9 cellular contexts compared by ENCODE assay signal in the genomic region with DNA sequence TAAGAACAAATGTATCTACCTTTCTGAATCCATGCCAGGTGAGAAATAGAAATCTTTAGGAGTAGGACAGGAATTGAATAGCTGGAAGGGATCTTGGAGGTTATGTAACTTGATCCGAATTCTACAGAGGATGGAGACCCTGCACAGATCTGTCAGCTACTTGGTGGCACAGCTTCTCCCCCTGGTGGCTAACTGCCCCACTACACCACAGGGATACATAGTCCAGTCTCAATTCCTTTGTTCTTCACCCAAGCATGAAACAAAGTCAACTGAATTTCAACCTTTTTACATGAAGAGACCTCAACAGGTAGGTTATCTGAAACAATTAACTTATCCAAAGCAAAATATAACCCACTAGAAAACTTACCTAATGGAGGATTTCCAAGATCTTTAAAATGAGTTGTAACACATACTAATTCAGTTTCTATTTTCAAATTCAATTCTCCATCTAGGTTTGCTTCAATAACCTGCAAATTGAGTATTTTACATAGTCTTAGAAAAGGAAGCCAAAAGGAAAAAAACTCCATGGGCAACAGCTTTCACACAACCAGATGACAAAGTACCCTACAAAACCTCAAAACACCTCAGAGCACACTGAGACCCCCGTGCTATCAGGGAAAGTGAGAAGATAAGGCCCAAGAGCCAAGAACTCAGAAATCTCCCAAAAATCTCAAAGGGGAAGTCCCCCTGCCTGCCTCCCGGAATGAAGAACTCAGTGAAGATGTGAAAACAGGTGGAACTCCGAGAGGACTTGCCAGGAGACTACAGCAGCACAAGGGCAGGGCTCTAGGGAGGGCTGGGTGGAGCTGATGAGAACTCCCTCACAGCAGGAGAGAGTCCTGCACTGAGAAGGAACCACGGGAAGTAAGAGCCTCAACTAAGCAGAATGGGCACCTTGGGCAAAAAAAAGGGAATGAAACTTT. TPM values are rescaled to one million over a fixed set of nuclear protein-coding genes. Genes with fewer than 3 reads are reported as not detected.
A peak's percentile ranks its signal among the peaks of the same experiment; 100 is the strongest.
DNase-seq lines count a peak whose midpoint lies in the region; ATAC-seq and TF ChIP-seq lines count a peak whose summit lies in the region.
"Had no signal": no experiment of that assay in that cellular context is flagged by ENCODE, and none has a peak within 500 bp of the region (broad histone marks: within the 10 kb centered on the region; RNA-seq: fewer than 3 reads in every experiment).

No MANE protein-coding gene starts in this region.

- H3K4me1 ChIP-seq in thoracic aorta (ENCODE audit: control insufficient read depth in 1 of 2, low read depth in 2 of 2) = no peaks in the 10 kb centered on the region

- TF ChIP-seq CTCF in AG09309 (IDR thresholded peaks at IDR 0.05; ENCODE audit: control insufficient read depth, insufficient read depth, low read depth, low read length, missing control alignments) = peak; percentile 85
- TF ChIP-seq CTCF in thoracic aorta (IDR thresholded peaks at IDR 0.05) = peak; percentile 86

- H3K9me3 Mint-ChIP-seq in naive B cell = no peaks in the 10 kb centered on the region

- H3K9me3 ChIP-seq in thoracic aorta = no peaks in the 10 kb centered on the region

- H3K27me3 Mint-ChIP-seq in naive B cell = no peaks in the 10 kb centered on the region

- peaks cover 23 to 33% (median 33%) of the 10 kb centered on the region in 3 donors for H3K4me1 Mint-ChIP-seq in naive B cell

- H3K27ac ChIP-seq in thoracic aorta = no peak overlapping the region

- H3K36me3 Mint-ChIP-seq in naive B cell = peaks cover 31 to 65% of the 10 kb centered on the region in 2 donors

- H3K4me3 Mint-ChIP-seq in naive B cell = peak overlapping the region in 2 of 8 donors; percentile 1 to 49

- ATAC-seq in GM18502 (IDR thresholded peaks at IDR 0.05; ENCODE audit: poor library complexity, unreplicated experiment) = peak; percentile 80
- peak; percentile 60 for ATAC-seq in HG03108 (IDR thresholded peaks at IDR 0.05; ENCODE audit: unreplicated experiment)
- peak; percentile 49 to 71 for ATAC-seq in naive B cell (ENCODE audit: low read depth in 2 of 2)
- ATAC-seq in thoracic aorta (ENCODE audit: insufficient number of reproducible peaks, low FRiP score, low read depth) = no peak

- H3K36me3 ChIP-seq in thoracic aorta = peaks cover 56% of the 10 kb centered on the region

- H3K4me3 ChIP-seq in AG09309 (ENCODE audit: control insufficient read depth, low read depth, low read length) (no peak overlapping the region), thoracic aorta (no peak overlapping the region)

- no peaks in the 10 kb centered on the region for H3K27me3 ChIP-seq in thoracic aorta (replicated peaks; ENCODE audit: insufficient read depth)

- H3K27ac Mint-ChIP-seq in naive B cell = peak overlapping the region in 4 of 6 donors; percentile 34 to 80 (median 54)

- no peak for DNase-seq in AG09309 (ENCODE audit: low read depth)
- DNase-seq in NCI-H460 (ENCODE audit: extremely low read depth, low read depth) = peak; percentile 46
- peak; percentile 7 for DNase-seq in activated CD8-positive, alpha-beta memory T cell treated with anti-CD3 and anti-CD28 coated beads, Interleukin-2, amount 50 U/mL, for 1 hour (ENCODE audit: extremely low read depth)
- peak; percentile 72 for DNase-seq in epidermal melanocyte (ENCODE audit: insufficient read length, low spot score)
- DNase-seq in naive B cell = peak; percentile 42
- DNase-seq in thoracic aorta (ENCODE audit: low spot score) = no peak

RNA-seq across cellular contexts. Expression of gene HUS1, which starts 10.3 kb away (rescaled TPM):
- total RNA-seq in NCI-H460 (2014; rRNA removed; shearing (Covaris generic)) = 22.1 and 28.2 TPM in 2 replicates
- 30.9 and 35.7 TPM in 2 replicates for polyA plus RNA-seq in NCI-H460 (2014; cell fraction: nucleus; rRNA removed)
- polyA plus RNA-seq in naive B cell (ENCODE audit: low read depth in 6 of 6) = 10 to 100 TPM; 34.1 to 57.3 (median 43.5) TPM
- 10 to 100 TPM; 65.5 to 80.6 TPM for total RNA-seq in thoracic aorta

RNA-seq across cellular contexts. Expression of gene PKD1L1, which starts 20.8 kb away (rescaled TPM):
- total RNA-seq in NCI-H460 (2014; rRNA removed; shearing (Covaris generic)) = 0.05 TPM in 1 of 2 replicates, not detected in the other
- polyA plus RNA-seq in NCI-H460 (2014; cell fraction: nucleus; rRNA removed) = 0.03 and 0.04 TPM in 2 replicates
- under 1 TPM in 3 of 6 donors, not detected in 3; 0.05 to 0.30 (median 0.15) TPM for polyA plus RNA-seq in naive B cell (ENCODE audit: low read depth in 6 of 6)
- under 1 TPM; 0.14 to 0.85 TPM for total RNA-seq in thoracic aorta

RNA-seq across cellular contexts. Expression of gene SUN3, which starts 59.8 kb away (rescaled TPM):
- not detected in 2 replicates for total RNA-seq in NCI-H460 (2014; rRNA removed; shearing (Covaris generic))
- polyA plus RNA-seq in NCI-H460 (2014; cell fraction: nucleus; rRNA removed) = not detected in 2 replicates
- 1 to 10 TPM in 1 of 6 donors, not detected in 5; 1.0 TPM for polyA plus RNA-seq in naive B cell (ENCODE audit: low read depth in 6 of 6)
- not detected for total RNA-seq in thoracic aorta
- total RNA-seq: subcutaneous adipose tissue had no signal

Comparison
In these comparisons a context has a peak if more than half of its experiments do, and no peak if none do; other contexts are left out.
1. DNase-seq: peak in NCI-H460 (single experiment), activated CD8-positive, alpha-beta memory T cell treated with anti-CD3 and anti-CD28 coated beads, Interleukin-2, amount 50 U/mL, for 1 hour (single experiment), epidermal melanocyte (single experiment) and naive B cell (single experiment); none in AG09309 (single experiment) and thoracic aorta (single experiment).